ENCODE assay signal across 31 cellular contexts in the genomic region with DNA sequence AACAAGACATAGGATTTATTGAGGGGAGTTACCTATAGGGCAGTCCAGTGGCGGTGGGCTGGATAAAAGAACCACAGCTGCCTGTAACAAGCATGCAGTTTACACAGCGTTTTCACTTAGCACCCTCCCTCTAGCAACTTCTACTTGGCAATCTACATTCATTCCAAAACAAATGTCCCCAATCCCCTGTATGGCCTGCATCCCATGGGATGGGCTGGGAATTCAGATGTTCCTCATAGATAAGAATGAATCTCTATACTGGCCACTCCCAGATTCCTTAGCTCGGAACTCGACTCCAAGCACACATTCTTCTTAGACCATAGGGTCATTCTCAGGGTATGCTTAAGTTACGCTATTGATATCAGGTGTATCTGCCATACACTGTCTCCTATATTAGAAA. TPM values are rescaled to one million over a fixed set of nuclear protein-coding genes. Genes with fewer than 3 reads are reported as not detected.
"Had no signal": no experiment of that assay in that cellular context is flagged by ENCODE, and none has a peak within 500 bp of the region (broad histone marks: within the 10 kb centered on the region; RNA-seq: fewer than 3 reads in every experiment).

No MANE protein-coding gene starts in this region.

- H3K36me3 ChIP-seq: brain microvascular endothelial cell, gastroesophageal sphincter, WERI-Rb-1 had no signal

- H3K27ac ChIP-seq: brain microvascular endothelial cell, coronary artery, dorsolateral prefrontal cortex, esophagus muscularis mucosa, foreskin keratinocyte, gastroesophageal sphincter, WERI-Rb-1 had no signal

- H3K27me3 ChIP-seq: brain microvascular endothelial cell, esophagus muscularis mucosa, foreskin keratinocyte, gastroesophageal sphincter had no signal

- H3K4me1 ChIP-seq: foreskin keratinocyte, gastroesophageal sphincter had no signal

- H3K4me3 ChIP-seq: coronary artery, dorsolateral prefrontal cortex, esophagus muscularis mucosa, gastroesophageal sphincter had no signal

- H3K9me3 ChIP-seq: esophagus muscularis mucosa, gastroesophageal sphincter had no signal

- DNase-seq: activated B cell treated with CpG ODN at 0.5 μM for 24 hours; activated CD4-positive, alpha-beta T cell treated with anti-CD3 and anti-CD28 coated beads for 48 hours; activated CD4-positive, alpha-beta T cell treated with anti-CD3 and anti-CD28 coated beads, Interleukin-2, amount 50 U/mL, for 1 hour; activated CD4-positive, alpha-beta T cell treated with anti-CD3 and anti-CD28 coated beads, Interleukin-2, amount 50 U/mL, for 48 hours; activated CD8-positive, alpha-beta memory T cell treated with anti-CD3 and anti-CD28 coated beads, Interleukin-2, amount 10 ng/mL, durations not matched to agents 7 days and 5 days; activated CD8-positive, alpha-beta memory T cell treated with anti-CD3 and anti-CD28 coated beads, Interleukin-2, amount 50 U/mL, for 4 hours; activated CD8-positive, alpha-beta T cell treated with anti-CD3 and anti-CD28 coated beads for 36 hours; activated effector memory CD4-positive, alpha-beta T cell treated with anti-CD3 and anti-CD28 coated beads, Interleukin-2, amount 50 U/mL, for 16 hours; activated naive CD4-positive, alpha-beta T cell treated with anti-CD3 and anti-CD28 coated beads, Interleukin-2, amount 50 U/mL, for 16 hours; activated T-cell treated with anti-CD3 and anti-CD28 coated beads, Interleukin-2, amount 50 U/mL, for 1 hour; activated T-cell treated with anti-CD3 and anti-CD28 coated beads, Interleukin-2, amount 50 U/mL, for 48 hours; amniotic stem cell; anterior cingulate cortex; brain microvascular endothelial cell; dorsolateral prefrontal cortex; effector memory CD4-positive, alpha-beta T cell; endodermal cell; erythroblast; foreskin keratinocyte; T-helper 1 cell; T-helper 17 cell; T1000; WERI-Rb-1 had no signal

RNA-seq across cellular contexts. Expression of gene PCP4, which starts 33.3 kb away (rescaled TPM):
- total RNA-seq: activated B cell treated with CpG ODN at 0.5 μM for 24 hours; activated CD8-positive, alpha-beta memory T cell treated with anti-CD3 and anti-CD28 coated beads for 36 hours; activated CD8-positive, alpha-beta memory T cell treated with anti-CD3 and anti-CD28 coated beads, Interleukin-2, amount 10 ng/mL, durations not matched to agents 7 days and 5 days; activated CD8-positive, alpha-beta T cell treated with anti-CD3 and anti-CD28 coated beads for 36 hours; activated T-helper 1 cell treated with anti-CD3 and anti-CD28 coated beads, Interleukin-12 subunit alpha, Interleukin-12 subunit beta, Interleukin-2, Interleukin-4 antibody, amounts not matched to agents 30 ng/mL and 10 ng/mL and 1 ng/mL, durations not matched to agents 14 hours and 24 hours and 36 hours; activated T-helper 2 cell treated with anti-CD3 and anti-CD28 coated beads, Interferon-gamma antibody, Interleukin-2, Interleukin-4, amounts not matched to agents 10 μg/mL and 5 μg/mL and 100 μg/mL, durations not matched to agents 14 hours and 24 hours and 36 hours; bronchial epithelial cell; foreskin keratinocyte; glomerular endothelial cell; T-helper 17 cell had no signal
- polyA plus RNA-seq: foreskin keratinocyte had no signal
